ENCODE assay signal across 1 cellular context in genomic region chr1:230151924-230152468, GRCh38.
TF ChIP-seq lines count a peak whose summit lies in the region.

No MANE protein-coding gene starts in this region.

TF ChIP-seq in K562, 482 proteins besides CTCF, POLR2A, EP300 and RAD21 (continued from another document and continues in another):
- TF ChIP-seq CEBPZ (IDR thresholded peaks at IDR 0.05; ENCODE audit: borderline replicate concordance, low read depth, low read length) (no peak), ATF1 (CRISPR knock-in tag; IDR thresholded peaks at IDR 0.05) (no peak), ATF1 (tag; IDR thresholded peaks at IDR 0.05) (peak; percentile 49), MLX (CRISPR knock-in tag; conservative IDR thresholded peaks at IDR 0.05) (no peak), SMAD4 (CRISPR knock-in tag; conservative IDR thresholded peaks at IDR 0.05) (peak; percentile 99), ZNF23 (CRISPR knock-in tag; IDR thresholded peaks at IDR 0.05) (peak; percentile 91), ZNF121 (CRISPR knock-in tag; conservative IDR thresholded peaks at IDR 0.05) (no peak), SRF (CRISPR knock-in tag; IDR thresholded peaks at IDR 0.05) (peak; percentile 42 to 76; a peak in 3 of 4 replicates), CHD7 (IDR thresholded peaks at IDR 0.05; ENCODE audit: low read depth, low read length) (no peak), CGGBP1 (CRISPR knock-in tag; IDR thresholded peaks at IDR 0.05) (no peak), ZNF785 (CRISPR knock-in tag; IDR thresholded peaks at IDR 0.05) (peak; percentile 80), MBD1 (CRISPR knock-in tag; IDR thresholded peaks at IDR 0.05) (peak; percentile 93), OTX1 (CRISPR knock-in tag; IDR thresholded peaks at IDR 0.05) (peak; percentile 95), ZNF717 (CRISPR knock-in tag; IDR thresholded peaks at IDR 0.05) (peak; percentile 82; the same call in 1 of the 2 replicates), NFRKB (IDR thresholded peaks at IDR 0.05; ENCODE audit: low read depth) (no peak), HMG20A (CRISPR knock-in tag; conservative IDR thresholded peaks at IDR 0.05) (peak; percentile 82; the same call in 1 of the 2 replicates), ELK1 (CRISPR knock-in tag; IDR thresholded peaks at IDR 0.05) (no peak), ETS1 (conservative IDR thresholded peaks at IDR 0.05; ENCODE audit: control insufficient read depth, low read depth, low read length) (no peak), TFE3 (CRISPR knock-in tag; IDR thresholded peaks at IDR 0.05) (peak; percentile 56; the same call in 1 of the 2 replicates), NFXL1 (CRISPR knock-in tag; IDR thresholded peaks at IDR 0.05) (peak; percentile 92), ZNF449 (CRISPR knock-in tag; IDR thresholded peaks at IDR 0.05) (peak; percentile 97), ZNF280B (CRISPR knock-in tag; IDR thresholded peaks at IDR 0.05) (peak; percentile 64; the same call in 1 of the 2 replicates), ARID3B (CRISPR knock-in tag; IDR thresholded peaks at IDR 0.05; ENCODE audit: borderline replicate concordance) (peak; percentile 97; the same call in 1 of the 2 replicates)
